In genomic region chr5:42496397-42497156, GRCh38 we compare ENCODE assay signal across 13 cellular contexts.
A peak's percentile ranks its signal among the peaks of the same experiment; 100 is the strongest.
DNase-seq lines count a peak whose midpoint lies in the region; ATAC-seq and TF ChIP-seq lines count a peak whose summit lies in the region.
"Had no signal": no experiment of that assay in that cellular context is flagged by ENCODE, and none has a peak within 500 bp of the region (broad histone marks: within the 10 kb centered on the region; RNA-seq: fewer than 3 reads in every experiment).

No MANE protein-coding gene starts in this region.

- H3K9ac ChIP-seq in adipocyte (ENCODE audit: low read length) (no peak overlapping the region), subcutaneous abdominal adipose tissue (ENCODE audit: low read length in 5 of 5) (no peak overlapping the region)
- H3K9ac ChIP-seq: BLaER1 treated with 17β-estradiol and CSF1 and Interleukin-3, amounts not matched to agents 10 nM and 100 nM; GM23248 had no signal

- H3K4me1 ChIP-seq in HAP-1 (peaks cover 5% of the 10 kb centered on the region), adipocyte (ENCODE audit: control insufficient read depth, insufficient read depth, low read length) (peaks cover 58% of the 10 kb centered on the region), subcutaneous abdominal adipose tissue (ENCODE audit: control insufficient read depth in 5 of 5, insufficient read depth in 5 of 5, low read length in 5 of 5) (peaks cover 0 to 67% (median 41%) of the 10 kb centered on the region in 5 donors), breast epithelium (peaks cover 0 to 2% of the 10 kb centered on the region in 2 donors)
- H3K4me1 ChIP-seq: BLaER1 treated with 17β-estradiol and CSF1 and Interleukin-3, amounts not matched to agents 10 nM and 100 nM had no signal

- in situ Hi-C loops in HAP-1 (cut with MboI; ENCODE audit: low sequenced_read_pairs) = no loop called here

- H3K27me3 ChIP-seq in HAP-1 (ENCODE audit: low read depth) (no peaks in the 10 kb centered on the region), adipocyte (replicated peaks; ENCODE audit: control insufficient read depth, insufficient read depth, low read length) (no peaks in the 10 kb centered on the region), subcutaneous abdominal adipose tissue (ENCODE audit: control insufficient read depth in 5 of 5, insufficient read depth in 4 of 5, low read length in 5 of 5) (no peaks in the 10 kb centered on the region), breast epithelium (no peaks in the 10 kb centered on the region)
- H3K27me3 ChIP-seq: BLaER1 treated with 17β-estradiol and CSF1 and Interleukin-3, amounts not matched to agents 10 nM and 100 nM had no signal

- no peak overlapping the region for H3K4me3 ChIP-seq in HAP-1
- peak overlapping the region; percentile 14 for H3K4me3 ChIP-seq in adipocyte (ENCODE audit: low read length)
- no peak overlapping the region for H3K4me3 ChIP-seq in subcutaneous abdominal adipose tissue (ENCODE audit: low read depth in 1 of 5, low read length in 5 of 5)
- H3K4me3 ChIP-seq in breast epithelium = no peak overlapping the region
- H3K4me3 ChIP-seq: BLaER1 treated with 17β-estradiol and CSF1 and Interleukin-3, amounts not matched to agents 10 nM and 100 nM; GM23248 had no signal

- DNase-seq in HAP-1 (ENCODE audit: low spot score in 2 of 2) = peak; percentile 20 to 45
- DNase-seq in adipocyte (ENCODE audit: low read depth) = no peak
- DNase-seq in left lobe of liver (ENCODE audit: low spot score) = no peak
- DNase-seq in NOMO-1 treated with dmso at 0.1 percent for 144 hours (lab: John Stamatoyannopoulos, UW; ENCODE audit: unreplicated experiment) = no peak
- no peak for DNase-seq in NCI-H524 treated with DMSO at 0.1 percent for 48 hours (lab: John Stamatoyannopoulos, UW)
- DNase-seq in breast epithelium (ENCODE audit: low spot score in 2 of 2) = no peak
- DNase-seq: Calu3; CD8-positive, alpha-beta T cell; DND-41; EL had no signal

- TF ChIP-seq POLR2A in breast epithelium (IDR thresholded peaks at IDR 0.05) = no peak

- H3K9me3 ChIP-seq in HAP-1 (no peaks in the 10 kb centered on the region), adipocyte (ENCODE audit: control insufficient read depth, low read length) (no peaks in the 10 kb centered on the region), subcutaneous abdominal adipose tissue (ENCODE audit: control insufficient read depth in 5 of 5, low read length in 5 of 5) (no peaks in the 10 kb centered on the region), breast epithelium (no peaks in the 10 kb centered on the region)
- H3K9me3 ChIP-seq: BLaER1 treated with 17β-estradiol and CSF1 and Interleukin-3, amounts not matched to agents 10 nM and 100 nM had no signal

- peak; percentile 27 for ATAC-seq in left lobe of liver
- ATAC-seq: CD8-positive, alpha-beta T cell had no signal

- H3K36me3 ChIP-seq in HAP-1 (replicated peaks) = no peaks in the 10 kb centered on the region
- H3K36me3 ChIP-seq in adipocyte (ENCODE audit: control insufficient read depth, insufficient read depth, low read length, severe bottlenecking) = peaks cover 6% of the 10 kb centered on the region
- H3K36me3 ChIP-seq in subcutaneous abdominal adipose tissue (ENCODE audit: control insufficient read depth in 5 of 5, insufficient read depth in 5 of 5, low read length in 5 of 5) = no peaks in the 10 kb centered on the region
- no peaks in the 10 kb centered on the region for H3K36me3 ChIP-seq in breast epithelium

- intact Hi-C loops in breast epithelium (cut with DNase I; ENCODE audit: low total_unique reads) = no loop called here

- H3K27ac ChIP-seq in subcutaneous abdominal adipose tissue (ENCODE audit: low read depth, low read length) = peak overlapping the region; percentile 25
- no peak overlapping the region for H3K27ac ChIP-seq in breast epithelium
- H3K27ac ChIP-seq: BLaER1 treated with 17β-estradiol and CSF1 and Interleukin-3, amounts not matched to agents 10 nM and 100 nM; GM23248 had no signal

- TF ChIP-seq CTCF in breast epithelium (IDR thresholded peaks at IDR 0.05) = no peak

Comparison
In these comparisons a context has a peak if more than half of its experiments do, and no peak if none do; other contexts are left out.
1. DNase-seq: peak in HAP-1 (2 of 2); none in adipocyte (single experiment), left lobe of liver (single experiment), NOMO-1 treated with dmso at 0.1 percent for 144 hours (single experiment), NCI-H524 treated with DMSO at 0.1 percent for 48 hours (single experiment) and breast epithelium (0 of 2).